ENCODE assay signal across 11 cellular contexts in the genomic region with DNA sequence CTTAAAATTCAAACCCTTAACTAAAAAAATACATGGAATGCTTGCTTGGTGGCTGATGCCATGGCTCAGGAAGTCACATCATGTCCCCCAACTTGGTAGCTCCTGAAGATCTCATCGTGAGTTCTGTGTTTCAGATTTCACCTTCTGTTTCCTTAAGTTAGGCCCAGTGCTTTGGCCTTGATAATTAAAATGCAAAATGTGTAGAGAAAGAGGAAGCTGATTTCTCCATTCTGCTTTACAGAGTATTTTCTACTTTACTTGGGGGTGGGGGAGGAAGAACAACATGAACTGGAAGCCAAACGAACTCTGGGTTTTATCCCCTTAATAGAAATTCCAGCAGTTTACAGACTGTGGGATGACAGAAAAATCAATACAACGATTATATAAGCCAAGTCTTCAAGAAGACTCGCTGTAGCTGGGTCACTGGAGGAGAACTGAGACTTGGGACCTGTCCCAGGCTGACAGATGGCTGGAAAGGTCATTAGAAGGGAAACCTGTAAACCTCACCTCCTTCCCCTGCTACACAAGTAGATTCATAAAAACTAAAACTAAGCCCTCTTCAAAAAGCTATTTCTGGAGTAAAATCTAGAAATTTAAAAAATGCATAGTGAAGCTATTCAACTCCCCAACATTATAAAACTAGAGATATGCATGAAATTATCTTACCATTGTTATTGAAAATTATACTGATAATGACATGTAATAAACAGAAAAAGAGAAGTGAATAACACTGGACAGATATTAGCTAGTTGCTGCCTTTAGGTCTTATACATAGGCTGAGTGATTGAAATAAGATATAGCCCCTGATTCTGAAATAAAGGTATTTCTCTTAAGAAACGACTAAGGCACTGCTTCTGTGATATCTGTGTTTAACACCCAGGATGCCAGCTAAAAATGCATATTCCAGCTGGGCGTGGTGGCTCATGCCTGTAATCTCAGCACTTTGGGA. TPM values are rescaled to one million over a fixed set of nuclear protein-coding genes. Genes with fewer than 3 reads are reported as not detected.
DNase-seq lines count a peak whose midpoint lies in the region; ATAC-seq, FAIRE-seq and TF ChIP-seq lines count a peak whose summit lies in the region.
"Had no signal": no experiment of that assay in that cellular context is flagged by ENCODE, and none has a peak within 500 bp of the region (broad histone marks: within the 10 kb centered on the region; RNA-seq: fewer than 3 reads in every experiment).

No MANE protein-coding gene starts in this region.

- no peak overlapping the region for H4K8ac ChIP-seq in H1 (ENCODE audit: extremely low read depth, insufficient read depth, low read length)

- no peak for TF ChIP-seq RAD21 in H1 (IDR thresholded peaks at IDR 0.05 in 1 of 2, conservative IDR thresholded peaks at IDR 0.05 in 1 of 2; ENCODE audit: low read depth in 2 of 2, low read length in 2 of 2)

- peak; percentile 26 for ATAC-seq in GM18498 (IDR thresholded peaks at IDR 0.05; ENCODE audit: unreplicated experiment)
- peak; percentile 31 for ATAC-seq in GM21786 (IDR thresholded peaks at IDR 0.05; ENCODE audit: unreplicated experiment)
- no peak for ATAC-seq in activated CD4-positive, alpha-beta T cell treated with anti-CD3 and anti-CD28 coated beads for 36 hours
- ATAC-seq: upper lobe of right lung had no signal

- H3K4me3 ChIP-seq in NB4 (ENCODE audit: low read depth, low read length) (no peak overlapping the region), H1 (ENCODE audit: extremely low read depth in 1 of 4, insufficient read depth in 2 of 4, low read depth in 3 of 4, low read length in 4 of 4) (no peak overlapping the region)
- H3K4me3 ChIP-seq: upper lobe of right lung had no signal

- no peak overlapping the region for H3K56ac ChIP-seq in H1 (replicated peaks; ENCODE audit: insufficient read length, low read depth, low read length)

- H2BK5ac ChIP-seq in H1 (ENCODE audit: low read depth, low read length) = 0 out of 2 replicates have a peak overlapping the region, but pooled peaks have one; percentile 5

- CTCF ChIA-PET in H1 (lab: Charles Lee; ENCODE audit: partially characterized antibody) = interaction anchor here (0.7 to 1.6 kb wide), 7 partner anchors 15 to 218 kb away, joined by 3 to 6 read pairs (median 3); no protein-coding TSS in a partner anchor
- CTCF ChIA-PET in activated CD4-positive, alpha-beta T cell treated with anti-CD3 and anti-CD28 coated beads for 36 hours (lab: Charles Lee) = interaction anchor here (0.6 to 1.2 kb wide), 4 partner anchors 11 to 242 kb away, joined by 3 read pairs; no protein-coding TSS in a partner anchor

- H3K9ac ChIP-seq in H1 (replicated peaks in 1 of 4; ENCODE audit: extremely low read depth in 1 of 4, low read depth in 3 of 4, low read length in 3 of 4) = no peak overlapping the region

- no peak overlapping the region for H3K27ac ChIP-seq in H1 (ENCODE audit: low read depth, low read length)
- H3K27ac ChIP-seq: upper lobe of right lung had no signal

- TF ChIP-seq POLR2A in NB4 (IDR thresholded peaks at IDR 0.05; ENCODE audit: extremely low read depth, insufficient read length) = no peak
- no peak for TF ChIP-seq POLR2A in H1 (IDR thresholded peaks at IDR 0.05; ENCODE audit: control extremely low read depth in 1 of 2, low read depth in 2 of 2, low read length in 2 of 2)

- FAIRE-seq in H1 (lab: Jason Lieb, UNC) = no peak

- intact Hi-C loops in activated CD4-positive, alpha-beta T cell treated with anti-CD3 and anti-CD28 coated beads for 36 hours (cut with DNase I, micrococcal nuclease) = no loop called here
- intact Hi-C loops in cardiac septum (cut with DNase I) = no loop called here

- H3K4me1 ChIP-seq in H1 (replicated peaks in 1 of 4; ENCODE audit: control insufficient read depth in 3 of 4, insufficient read depth in 4 of 4, low read length in 3 of 4) = no peaks in the 10 kb centered on the region; a peak in 1 of 7 replicates
- H3K4me1 ChIP-seq: upper lobe of right lung had no signal

- no peaks in the 10 kb centered on the region for H3K27me3 Mint-ChIP-seq in activated CD4-positive, alpha-beta T cell treated with anti-CD3 and anti-CD28 coated beads for 36 hours

- H3K27me3 ChIP-seq in H1 (replicated peaks in 1 of 4; ENCODE audit: control insufficient read depth in 3 of 4, extremely low read depth in 1 of 4, insufficient read depth in 3 of 4, low read length in 3 of 4) = no peaks in the 10 kb centered on the region
- H3K27me3 ChIP-seq: upper lobe of right lung had no signal

- H4K91ac ChIP-seq in H1 (replicated peaks; ENCODE audit: insufficient read length, low read length) = no peak overlapping the region

- no peaks in the 10 kb centered on the region for H4K20me1 ChIP-seq in H1 (replicated peaks in 1 of 2; ENCODE audit: control insufficient read depth in 1 of 2, insufficient read depth in 2 of 2, low read length in 2 of 2)

- H3K4me2 ChIP-seq in H1 (ENCODE audit: insufficient read depth in 1 of 2, low read depth in 2 of 2, low read length in 2 of 2) = no peak overlapping the region

- TF ChIP-seq EP300 in H1 (IDR thresholded peaks at IDR 0.05; ENCODE audit: borderline replicate concordance in 1 of 2, low read depth in 2 of 2, low read length in 2 of 2) = no peak

- H2BK120ac ChIP-seq in H1 (replicated peaks; ENCODE audit: low read depth, low read length) = no peak overlapping the region

- no peaks in the 10 kb centered on the region for H3K79me2 ChIP-seq in H1 (ENCODE audit: control insufficient read depth in 1 of 2, insufficient read depth in 2 of 2, low read length in 2 of 2)

- no peak overlapping the region for H3K27ac Mint-ChIP-seq in activated CD4-positive, alpha-beta T cell treated with anti-CD3 and anti-CD28 coated beads for 36 hours

- no peak overlapping the region for H3K18ac ChIP-seq in H1 (ENCODE audit: extremely low read depth, low read length)

- H3K9me3 Mint-ChIP-seq in activated CD4-positive, alpha-beta T cell treated with anti-CD3 and anti-CD28 coated beads for 36 hours (ENCODE audit: low read depth) = no peaks in the 10 kb centered on the region

- no peak overlapping the region for H4K5ac ChIP-seq in H1 (ENCODE audit: insufficient read length, low read depth, low read length)

- 87% methylated on average over 6 of the region's 6 CpGs; no CpG with 5 or more reads in 1 of the 2 experiments for WGBS in H1 (ENCODE audit: extremely low coverage in 1 of 2, insufficient coverage in 1 of 2, insufficient read length in 1 of 2, insufficient replicate concordance in 2 of 2, low coverage in 1 of 2, low lambda C conversion rate in 2 of 2, missing lambda C conversion rate in 1 of 2), 2 experiments

- H3K4ac ChIP-seq in H1 (replicated peaks; ENCODE audit: insufficient read length, low read depth, low read length) = no peak overlapping the region

- H3K4me3 Mint-ChIP-seq in activated CD4-positive, alpha-beta T cell treated with anti-CD3 and anti-CD28 coated beads for 36 hours = no peak overlapping the region

- no peaks in the 10 kb centered on the region for H3K23me2 ChIP-seq in H1 (ENCODE audit: low read depth, low read length)

- H3K14ac ChIP-seq in H1 (ENCODE audit: insufficient read length) = no peak overlapping the region

- no peaks in the 10 kb centered on the region for H3K79me1 ChIP-seq in H1 (ENCODE audit: low read depth, low read length)

- no peak overlapping the region for H2BK12ac ChIP-seq in H1 (ENCODE audit: low read depth, low read length)

- H3K23ac ChIP-seq in H1 (ENCODE audit: insufficient read length) = no peak overlapping the region

- peaks cover 12% of the 10 kb centered on the region for H3K4me1 Mint-ChIP-seq in activated CD4-positive, alpha-beta T cell treated with anti-CD3 and anti-CD28 coated beads for 36 hours

- peaks cover 11% of the 10 kb centered on the region for H3K36me3 Mint-ChIP-seq in activated CD4-positive, alpha-beta T cell treated with anti-CD3 and anti-CD28 coated beads for 36 hours (ENCODE audit: low read depth)

- POLR2A ChIA-PET in H1 (lab: Charles Lee; ENCODE audit: partially characterized antibody) = no interaction called here
- POLR2A ChIA-PET in activated CD4-positive, alpha-beta T cell treated with anti-CD3 and anti-CD28 coated beads for 36 hours (lab: Charles Lee) = no interaction called here

- no peak overlapping the region for H2BK20ac ChIP-seq in H1 (ENCODE audit: low read length)

- TF ChIP-seq CTCF in NB4 (IDR thresholded peaks at IDR 0.05; ENCODE audit: low read depth, low read length) (no peak), H1 (IDR thresholded peaks at IDR 0.05; ENCODE audit: control extremely low read depth in 1 of 3, insufficient read depth in 1 of 3, low read depth in 1 of 3, low read length in 3 of 3) (no peak)

- peak; percentile 65 for DNase-seq in NB4 (ENCODE audit: low read depth)
- DNase-seq in H1 (ENCODE audit: low read depth in 1 of 2, low spot score in 2 of 2) = no peak
- DNase-seq in NCI-H1694 treated with DMSO at 0.1 percent for 48 hours (lab: John Stamatoyannopoulos, UW) = no peak
- no peak for DNase-seq in NCI-H774 (lab: John Stamatoyannopoulos, UW)
- no peak for DNase-seq in activated CD4-positive, alpha-beta T cell treated with anti-CD3 and anti-CD28 coated beads for 36 hours
- no peak for DNase-seq in cardiac septum (ENCODE audit: low spot score)
- DNase-seq: NCI-H510A treated with DMSO at 0.1 percent for 48 hours; stimulated activated CD4-positive, alpha-beta T cell treated with anti-CD3 and anti-CD28 coated beads, Interleukin-4, amount 100 ng/mL, for 4 hours; upper lobe of right lung had no signal

- no peak overlapping the region for H2AK5ac ChIP-seq in H1 (ENCODE audit: low read depth, low read length)

- no peak overlapping the region for H2BK15ac ChIP-seq in H1 (ENCODE audit: low read length)

- no peak overlapping the region for H2AFZ ChIP-seq in H1 (ENCODE audit: low read length)

- H3K36me3 ChIP-seq in H1 (ENCODE audit: control insufficient read depth in 2 of 4, insufficient read depth in 4 of 4, low read length in 3 of 4) = peaks cover 0 to 4% (median 0%) of the 10 kb centered on the region in 4 experiments; a peak in 3 of 8 replicates

- H3K9me3 ChIP-seq in H1 (ENCODE audit: insufficient read depth in 2 of 2, low read depth in 1 of 2, low read length in 1 of 2) = no peaks in the 10 kb centered on the region
- H3K9me3 ChIP-seq: upper lobe of right lung had no signal

TF ChIP-seq in H1, 55 proteins besides CTCF, POLR2A, EP300 and RAD21:
- TF ChIP-seq SAP30 (IDR thresholded peaks at IDR 0.05; ENCODE audit: insufficient read depth, insufficient replicate concordance, low read length) = no peak
- no peak for TF ChIP-seq BACH1 (IDR thresholded peaks at IDR 0.05; ENCODE audit: low read length)

RNA-seq across cellular contexts. Expression of gene GGACT, which starts 22.1 kb away (rescaled TPM):
- 0.77 and 1.5 TPM in 2 replicates for total RNA-seq in H1 (2021; fragmentation: NEBNext Ultra II Directional; extraction: Animal tissue kit (Norgen Biotek cat#: 25700))
- 1.1 TPM in 2 replicates for polyA plus RNA-seq in H1 (2011; rRNA removed)
- 0.89 TPM for polyA plus RNA-seq in H1 (2011; cell fraction: cytosol; rRNA removed)
- 0.63 TPM for polyA plus RNA-seq in H1 (2011; cell fraction: nucleus; rRNA removed)
- 1.1 to 2.6 TPM (median 1.7 TPM) in 4 replicates for polyA plus RNA-seq in H1 (2012, experiment 1 of 2)
- polyA plus RNA-seq in H1 (2012, experiment 2 of 2) = 2.7 TPM
- polyA plus RNA-seq in H1 (2013, experiment 1 of 2) = 1.1 TPM
- polyA plus RNA-seq in H1 (2013, experiment 2 of 2) = 1.1 TPM
- 0.35 and 1.00 TPM in 2 replicates for polyA minus RNA-seq in H1 (2011; rRNA and poly(A)+ RNA removed)
- not detected for polyA minus RNA-seq in H1 (2011; cell fraction: cytosol; rRNA and poly(A)+ RNA removed)
- polyA minus RNA-seq in H1 (2011; cell fraction: nucleus; rRNA and poly(A)+ RNA removed) = 1.00 TPM
- 1 to 10 TPM; 6.8 to 7.0 TPM for total RNA-seq in activated CD4-positive, alpha-beta T cell treated with anti-CD3 and anti-CD28 coated beads for 36 hours
- total RNA-seq in cardiac septum = 1.7 TPM
